2 cellular contexts compared by ENCODE assay signal in the genomic region with DNA sequence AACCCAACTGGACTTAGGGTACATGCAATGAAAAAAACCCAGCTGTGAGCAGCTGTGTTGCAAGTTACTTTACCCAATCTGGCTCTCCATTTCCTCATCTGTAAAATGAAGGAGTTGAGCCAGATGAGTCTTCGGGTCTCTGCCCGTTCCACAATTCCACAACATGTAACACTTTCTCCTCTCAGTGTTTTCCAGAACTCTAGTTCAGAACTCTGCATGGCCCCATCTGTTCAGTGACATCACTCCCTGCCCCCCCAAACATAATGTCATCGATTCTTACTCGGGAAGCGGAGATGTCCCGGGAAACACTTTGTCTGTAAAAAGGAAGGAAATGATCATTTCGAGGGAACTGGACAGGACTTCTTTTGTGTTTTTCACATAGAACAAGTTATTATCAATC.
TF ChIP-seq lines count a peak whose summit lies in the region.

No MANE protein-coding gene starts in this region.

TF ChIP-seq in HEK293, 187 proteins besides CTCF, POLR2A, EP300 and RAD21 (continued from another document):
- TF ChIP-seq, protein P1, sequence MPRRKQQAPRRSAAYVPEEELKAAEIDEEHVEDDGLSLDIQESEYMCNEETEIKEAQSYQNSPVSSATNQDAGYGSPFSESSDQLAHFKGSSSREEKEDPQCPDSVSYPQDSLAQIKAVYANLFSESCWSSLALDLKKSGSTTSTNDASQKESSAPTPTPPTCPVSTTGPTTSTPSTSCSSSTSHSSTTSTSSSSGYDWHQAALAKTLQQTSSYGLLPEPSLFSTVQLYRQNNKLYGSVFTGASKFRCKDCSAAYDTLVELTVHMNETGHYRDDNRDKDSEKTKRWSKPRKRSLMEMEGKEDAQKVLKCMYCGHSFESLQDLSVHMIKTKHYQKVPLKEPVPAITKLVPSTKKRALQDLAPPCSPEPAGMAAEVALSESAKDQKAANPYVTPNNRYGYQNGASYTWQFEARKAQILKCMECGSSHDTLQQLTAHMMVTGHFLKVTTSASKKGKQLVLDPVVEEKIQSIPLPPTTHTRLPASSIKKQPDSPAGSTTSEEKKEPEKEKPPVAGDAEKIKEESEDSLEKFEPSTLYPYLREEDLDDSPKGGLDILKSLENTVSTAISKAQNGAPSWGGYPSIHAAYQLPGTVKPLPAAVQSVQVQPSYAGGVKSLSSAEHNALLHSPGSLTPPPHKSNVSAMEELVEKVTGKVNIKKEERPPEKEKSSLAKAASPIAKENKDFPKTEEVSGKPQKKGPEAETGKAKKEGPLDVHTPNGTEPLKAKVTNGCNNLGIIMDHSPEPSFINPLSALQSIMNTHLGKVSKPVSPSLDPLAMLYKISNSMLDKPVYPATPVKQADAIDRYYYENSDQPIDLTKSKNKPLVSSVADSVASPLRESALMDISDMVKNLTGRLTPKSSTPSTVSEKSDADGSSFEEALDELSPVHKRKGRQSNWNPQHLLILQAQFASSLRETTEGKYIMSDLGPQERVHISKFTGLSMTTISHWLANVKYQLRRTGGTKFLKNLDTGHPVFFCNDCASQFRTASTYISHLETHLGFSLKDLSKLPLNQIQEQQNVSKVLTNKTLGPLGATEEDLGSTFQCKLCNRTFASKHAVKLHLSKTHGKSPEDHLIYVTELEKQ (tag by site-specific recombination; IDR thresholded peaks at IDR 0.05; ENCODE audit: borderline replicate concordance), result no peak
TF ChIP-seq in HEK293: peak in this region for 1.

TF ChIP-seq in GM23338, 12 proteins besides CTCF, POLR2A, EP300 and RAD21 (continued from another document):
- TF ChIP-seq, protein P2, sequence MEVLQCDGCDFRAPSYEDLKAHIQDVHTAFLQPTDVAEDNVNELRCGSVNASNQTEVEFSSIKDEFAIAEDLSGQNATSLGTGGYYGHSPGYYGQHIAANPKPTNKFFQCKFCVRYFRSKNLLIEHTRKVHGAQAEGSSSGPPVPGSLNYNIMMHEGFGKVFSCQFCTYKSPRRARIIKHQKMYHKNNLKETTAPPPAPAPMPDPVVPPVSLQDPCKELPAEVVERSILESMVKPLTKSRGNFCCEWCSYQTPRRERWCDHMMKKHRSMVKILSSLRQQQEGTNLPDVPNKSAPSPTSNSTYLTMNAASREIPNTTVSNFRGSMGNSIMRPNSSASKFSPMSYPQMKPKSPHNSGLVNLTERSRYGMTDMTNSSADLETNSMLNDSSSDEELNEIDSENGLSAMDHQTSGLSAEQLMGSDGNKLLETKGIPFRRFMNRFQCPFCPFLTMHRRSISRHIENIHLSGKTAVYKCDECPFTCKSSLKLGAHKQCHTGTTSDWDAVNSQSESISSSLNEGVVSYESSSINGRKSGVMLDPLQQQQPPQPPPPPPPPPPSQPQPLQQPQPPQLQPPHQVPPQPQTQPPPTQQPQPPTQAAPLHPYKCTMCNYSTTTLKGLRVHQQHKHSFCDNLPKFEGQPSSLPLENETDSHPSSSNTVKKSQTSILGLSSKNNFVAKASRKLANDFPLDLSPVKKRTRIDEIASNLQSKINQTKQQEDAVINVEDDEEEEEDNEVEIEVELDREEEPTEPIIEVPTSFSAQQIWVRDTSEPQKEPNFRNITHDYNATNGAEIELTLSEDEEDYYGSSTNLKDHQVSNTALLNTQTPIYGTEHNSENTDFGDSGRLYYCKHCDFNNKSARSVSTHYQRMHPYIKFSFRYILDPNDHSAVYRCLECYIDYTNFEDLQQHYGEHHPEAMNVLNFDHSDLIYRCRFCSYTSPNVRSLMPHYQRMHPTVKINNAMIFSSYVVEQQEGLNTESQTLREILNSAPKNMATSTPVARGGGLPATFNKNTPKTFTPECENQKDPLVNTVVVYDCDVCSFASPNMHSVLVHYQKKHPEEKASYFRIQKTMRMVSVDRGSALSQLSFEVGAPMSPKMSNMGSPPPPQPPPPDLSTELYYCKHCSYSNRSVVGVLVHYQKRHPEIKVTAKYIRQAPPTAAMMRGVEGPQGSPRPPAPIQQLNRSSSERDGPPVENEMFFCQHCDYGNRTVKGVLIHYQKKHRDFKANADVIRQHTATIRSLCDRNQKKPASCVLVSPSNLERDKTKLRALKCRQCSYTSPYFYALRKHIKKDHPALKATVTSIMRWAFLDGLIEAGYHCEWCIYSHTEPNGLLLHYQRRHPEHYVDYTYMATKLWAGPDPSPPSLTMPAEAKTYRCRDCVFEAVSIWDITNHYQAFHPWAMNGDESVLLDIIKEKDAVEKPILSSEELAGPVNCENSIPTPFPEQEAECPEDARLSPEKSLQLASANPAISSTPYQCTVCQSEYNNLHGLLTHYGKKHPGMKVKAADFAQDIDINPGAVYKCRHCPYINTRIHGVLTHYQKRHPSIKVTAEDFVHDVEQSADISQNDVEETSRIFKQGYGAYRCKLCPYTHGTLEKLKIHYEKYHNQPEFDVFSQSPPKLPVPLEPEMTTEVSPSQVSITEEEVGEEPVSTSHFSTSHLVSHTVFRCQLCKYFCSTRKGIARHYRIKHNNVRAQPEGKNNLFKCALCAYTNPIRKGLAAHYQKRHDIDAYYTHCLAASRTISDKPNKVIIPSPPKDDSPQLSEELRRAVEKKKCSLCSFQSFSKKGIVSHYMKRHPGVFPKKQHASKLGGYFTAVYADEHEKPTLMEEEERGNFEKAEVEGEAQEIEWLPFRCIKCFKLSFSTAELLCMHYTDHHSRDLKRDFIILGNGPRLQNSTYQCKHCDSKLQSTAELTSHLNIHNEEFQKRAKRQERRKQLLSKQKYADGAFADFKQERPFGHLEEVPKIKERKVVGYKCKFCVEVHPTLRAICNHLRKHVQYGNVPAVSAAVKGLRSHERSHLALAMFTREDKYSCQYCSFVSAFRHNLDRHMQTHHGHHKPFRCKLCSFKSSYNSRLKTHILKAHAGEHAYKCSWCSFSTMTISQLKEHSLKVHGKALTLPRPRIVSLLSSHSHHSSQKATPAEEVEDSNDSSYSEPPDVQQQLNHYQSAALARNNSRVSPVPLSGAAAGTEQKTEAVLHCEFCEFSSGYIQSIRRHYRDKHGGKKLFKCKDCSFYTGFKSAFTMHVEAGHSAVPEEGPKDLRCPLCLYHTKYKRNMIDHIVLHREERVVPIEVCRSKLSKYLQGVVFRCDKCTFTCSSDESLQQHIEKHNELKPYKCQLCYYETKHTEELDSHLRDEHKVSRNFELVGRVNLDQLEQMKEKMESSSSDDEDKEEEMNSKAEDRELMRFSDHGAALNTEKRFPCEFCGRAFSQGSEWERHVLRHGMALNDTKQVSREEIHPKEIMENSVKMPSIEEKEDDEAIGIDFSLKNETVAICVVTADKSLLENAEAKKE (CRISPR knock-in tag; IDR thresholded peaks at IDR 0.05), result no peak
- TF ChIP-seq, protein P3, sequence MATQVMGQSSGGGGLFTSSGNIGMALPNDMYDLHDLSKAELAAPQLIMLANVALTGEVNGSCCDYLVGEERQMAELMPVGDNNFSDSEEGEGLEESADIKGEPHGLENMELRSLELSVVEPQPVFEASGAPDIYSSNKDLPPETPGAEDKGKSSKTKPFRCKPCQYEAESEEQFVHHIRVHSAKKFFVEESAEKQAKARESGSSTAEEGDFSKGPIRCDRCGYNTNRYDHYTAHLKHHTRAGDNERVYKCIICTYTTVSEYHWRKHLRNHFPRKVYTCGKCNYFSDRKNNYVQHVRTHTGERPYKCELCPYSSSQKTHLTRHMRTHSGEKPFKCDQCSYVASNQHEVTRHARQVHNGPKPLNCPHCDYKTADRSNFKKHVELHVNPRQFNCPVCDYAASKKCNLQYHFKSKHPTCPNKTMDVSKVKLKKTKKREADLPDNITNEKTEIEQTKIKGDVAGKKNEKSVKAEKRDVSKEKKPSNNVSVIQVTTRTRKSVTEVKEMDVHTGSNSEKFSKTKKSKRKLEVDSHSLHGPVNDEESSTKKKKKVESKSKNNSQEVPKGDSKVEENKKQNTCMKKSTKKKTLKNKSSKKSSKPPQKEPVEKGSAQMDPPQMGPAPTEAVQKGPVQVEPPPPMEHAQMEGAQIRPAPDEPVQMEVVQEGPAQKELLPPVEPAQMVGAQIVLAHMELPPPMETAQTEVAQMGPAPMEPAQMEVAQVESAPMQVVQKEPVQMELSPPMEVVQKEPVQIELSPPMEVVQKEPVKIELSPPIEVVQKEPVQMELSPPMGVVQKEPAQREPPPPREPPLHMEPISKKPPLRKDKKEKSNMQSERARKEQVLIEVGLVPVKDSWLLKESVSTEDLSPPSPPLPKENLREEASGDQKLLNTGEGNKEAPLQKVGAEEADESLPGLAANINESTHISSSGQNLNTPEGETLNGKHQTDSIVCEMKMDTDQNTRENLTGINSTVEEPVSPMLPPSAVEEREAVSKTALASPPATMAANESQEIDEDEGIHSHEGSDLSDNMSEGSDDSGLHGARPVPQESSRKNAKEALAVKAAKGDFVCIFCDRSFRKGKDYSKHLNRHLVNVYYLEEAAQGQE (IDR thresholded peaks at IDR 0.05; ENCODE audit: unreplicated experiment), result no peak
- no peak for TF ChIP-seq STAT1 (IDR thresholded peaks at IDR 0.05; ENCODE audit: unreplicated experiment)
